Comparison of ENCODE assay signal across 8 cellular contexts in genomic region chr19:55600336-55601028, GRCh38. TPM values are rescaled to one million over a fixed set of nuclear protein-coding genes. Genes with fewer than 3 reads are reported as not detected.
DNase-seq lines count a peak whose midpoint lies in the region; ATAC-seq, FAIRE-seq and TF ChIP-seq lines count a peak whose summit lies in the region.

No MANE protein-coding gene starts in this region.

- H3K27ac ChIP-seq in RWPE1: peak overlapping the region; percentile 98
- peak overlapping the region; percentile 97 for H3K27ac ChIP-seq in mesodermal cell (ENCODE audit: low read depth, low read length, severe bottlenecking)
- peak overlapping the region; percentile 83 for H3K27ac ChIP-seq in subcutaneous abdominal adipose tissue (ENCODE audit: low read depth, low read length)

- peak overlapping the region in 4 of 5 donors; percentile 40 to 77 (median 58) for H3K9ac ChIP-seq in subcutaneous abdominal adipose tissue (ENCODE audit: low read length in 5 of 5)

- FAIRE-seq in D721Med (lab: Jason Lieb, UNC): no peak

- H3K27me3 ChIP-seq in subcutaneous abdominal adipose tissue (ENCODE audit: control insufficient read depth in 5 of 5, insufficient read depth in 4 of 5, low read length in 5 of 5): no peaks in the 10 kb centered on the region

- 3 to 4% methylated on average over 19 to 34 of the region's 67 CpGs for WGBS in mesodermal cell (ENCODE audit: insufficient coverage in 2 of 2), 2 experiments

- H3K36me3 ChIP-seq in mesodermal cell (ENCODE audit: control insufficient read depth, insufficient read depth, low read length) (peaks cover 22% of the 10 kb centered on the region), subcutaneous abdominal adipose tissue (ENCODE audit: control insufficient read depth in 5 of 5, insufficient read depth in 5 of 5, low read length in 5 of 5) (peaks cover 0 to 31% (median 16%) of the 10 kb centered on the region in 5 donors)

- TF ChIP-seq CTCF in D721Med (IDR thresholded peaks at IDR 0.05; ENCODE audit: insufficient read depth, missing control alignments) (no peak), RWPE1 (conservative IDR thresholded peaks at IDR 0.05; ENCODE audit: low read depth) (no peak), choroid plexus epithelial cell (conservative IDR thresholded peaks at IDR 0.05; ENCODE audit: low read depth, low read length) (no peak)

- H3K4me1 ChIP-seq in mesodermal cell (ENCODE audit: control insufficient read depth, insufficient read depth, low read length, poor library complexity, severe bottlenecking) (peaks cover 9% of the 10 kb centered on the region), subcutaneous abdominal adipose tissue (ENCODE audit: control insufficient read depth in 5 of 5, insufficient read depth in 5 of 5, low read length in 5 of 5) (peaks cover 2 to 28% (median 22%) of the 10 kb centered on the region in 5 donors)

- peak overlapping the region; percentile 93 for H3K4me3 ChIP-seq in choroid plexus epithelial cell (ENCODE audit: low read depth, low read length)
- peak overlapping the region; percentile 61 for H3K4me3 ChIP-seq in mesodermal cell (ENCODE audit: extremely low read depth, insufficient read depth, low read length, poor library complexity, severe bottlenecking)
- H3K4me3 ChIP-seq in subcutaneous abdominal adipose tissue (ENCODE audit: low read depth in 1 of 5, low read length in 5 of 5): peak overlapping the region; percentile 65 to 99 (median 92)

- peak; percentile 11 for ATAC-seq in GM19463 (IDR thresholded peaks at IDR 0.05; ENCODE audit: unreplicated experiment)

- H3K9me3 ChIP-seq in mesodermal cell (ENCODE audit: control insufficient read depth, low read length) (no peaks in the 10 kb centered on the region), subcutaneous abdominal adipose tissue (ENCODE audit: control insufficient read depth in 5 of 5, low read length in 5 of 5) (no peaks in the 10 kb centered on the region)

- DNase-seq in D721Med (ENCODE audit: insufficient read length, low spot score): peak; percentile 82
- DNase-seq in HuH-7 (ENCODE audit: low spot score): peak; percentile 55
- no peak for DNase-seq in RWPE1 (ENCODE audit: low spot score)
- no peak for DNase-seq in choroid plexus epithelial cell (ENCODE audit: low read depth)
- DNase-seq in medulla oblongata (ENCODE audit: extremely low spot score): no peak

- CTCF ChIA-PET in RWPE1 (lab: Yijun Ruan, JAX): interaction anchor here (0.6 kb wide), 1 partner anchor 45 kb away, joined by 3 read pairs; no protein-coding TSS in a partner anchor

- POLR2A ChIA-PET in RWPE1 (lab: Yijun Ruan, JAX; ENCODE audit: low non-redundant PET): interaction anchor here (0.8 kb wide), 1 partner anchor 53 kb away, joined by 4 read pairs; no protein-coding TSS in a partner anchor

RNA-seq across cellular contexts. Expression of gene ZNF524, which starts 0.4 kb away (rescaled TPM):
- 7.8 TPM for polyA plus RNA-seq in mesodermal cell (2013, experiment 1 of 2)
- polyA plus RNA-seq in mesodermal cell (2013, experiment 2 of 2): 5.7 TPM

RNA-seq across cellular contexts. Expression of gene FIZ1, which starts 1.2 kb away (rescaled TPM):
- polyA plus RNA-seq in mesodermal cell (2013, experiment 1 of 2): 13.6 TPM
- polyA plus RNA-seq in mesodermal cell (2013, experiment 2 of 2): 11.9 TPM

RNA-seq across cellular contexts. Expression of gene ZNF865, which starts 5.0 kb away (rescaled TPM):
- 10.3 TPM for polyA plus RNA-seq in mesodermal cell (2013, experiment 1 of 2)
- polyA plus RNA-seq in mesodermal cell (2013, experiment 2 of 2): 8.9 TPM

RNA-seq across cellular contexts. Expression of gene ZNF579, which starts 19.8 kb away (rescaled TPM):
- 20.6 TPM for polyA plus RNA-seq in mesodermal cell (2013, experiment 1 of 2)
- 16.8 TPM for polyA plus RNA-seq in mesodermal cell (2013, experiment 2 of 2)

RNA-seq across cellular contexts. Expression of gene ZNF784, which starts 23.9 kb away (rescaled TPM):
- polyA plus RNA-seq in mesodermal cell (2013, experiment 1 of 2): 7.0 TPM
- 5.4 TPM for polyA plus RNA-seq in mesodermal cell (2013, experiment 2 of 2)

Comparison
In these comparisons a context has a peak if more than half of its experiments do, and no peak if none do; other contexts are left out.
1. DNase-seq: peak in D721Med (single experiment) and HuH-7 (single experiment); none in RWPE1 (single experiment), choroid plexus epithelial cell (single experiment) and medulla oblongata (single experiment).
2. Peak in every context shown above with its lines, with median percentiles within 50 percentile points of each other: H3K27ac ChIP-seq and H3K4me3 ChIP-seq.